8 cellular contexts compared by ENCODE assay signal in the genomic region with DNA sequence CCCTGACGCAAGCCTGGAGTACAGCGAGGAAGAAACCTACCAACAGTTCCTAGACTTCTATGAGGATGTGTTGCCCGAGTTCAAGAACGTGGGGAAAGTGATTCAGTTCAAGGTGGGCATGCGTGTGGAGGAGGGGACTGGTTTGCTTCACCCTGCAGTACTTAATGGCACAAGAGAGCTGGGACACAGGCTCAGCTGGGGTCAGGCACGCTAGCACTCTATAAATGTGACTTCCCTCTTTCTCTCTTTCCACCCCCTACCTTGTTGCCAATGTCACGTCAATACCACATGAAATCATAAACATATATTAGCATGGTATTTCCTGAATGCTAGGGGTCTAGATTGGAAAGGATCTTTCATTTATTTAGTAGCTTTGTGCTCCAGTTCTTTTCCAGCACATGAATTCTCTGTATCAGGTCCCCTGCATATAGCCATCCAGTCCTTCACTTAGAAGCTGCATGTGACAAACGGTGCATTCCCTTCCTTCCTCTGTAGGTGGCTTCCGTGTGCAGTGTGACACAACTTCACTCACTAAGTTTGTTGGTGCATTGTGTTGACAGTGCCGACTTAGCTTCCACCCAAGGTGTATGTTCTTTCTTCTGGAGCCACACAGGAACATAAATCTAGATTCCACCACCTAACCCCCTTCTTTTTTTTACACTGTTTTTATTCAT. TPM values are rescaled to one million over a fixed set of nuclear protein-coding genes. Genes with fewer than 3 reads are reported as not detected.
A peak's percentile ranks its signal among the peaks of the same experiment; 100 is the strongest.
DNase-seq lines count a peak whose midpoint lies in the region; ATAC-seq and TF ChIP-seq lines count a peak whose summit lies in the region.

No MANE protein-coding gene starts in this region.

- TF ChIP-seq CTCF in heart right ventricle (IDR thresholded peaks at IDR 0.05) (peak in 6 of 9 donors; percentile 22 to 43 (median 37)), sigmoid colon (IDR thresholded peaks at IDR 0.05) (no peak)

- peak overlapping the region in 5 of 7 donors; percentile 27 to 74 (median 48) for H3K4me3 Mint-ChIP-seq in CD8-positive, alpha-beta memory T cell
- no peak overlapping the region for H3K4me3 Mint-ChIP-seq in stimulated activated effector memory CD8-positive, alpha-beta T cell treated with anti-CD3 and anti-CD28 coated beads, Interleukin-12 subunit alpha, Interleukin-12 subunit beta, amount 100 ng/mL, for 72 hours

- intact Hi-C loops in heart right ventricle (cut with DNase I), result no loop called here
- intact Hi-C loops in sigmoid colon (cut with DNase I), result no loop called here

- no peaks in the 10 kb centered on the region for H3K9me3 Mint-ChIP-seq in CD8-positive, alpha-beta memory T cell
- no peaks in the 10 kb centered on the region for H3K9me3 Mint-ChIP-seq in stimulated activated effector memory CD8-positive, alpha-beta T cell treated with anti-CD3 and anti-CD28 coated beads, Interleukin-12 subunit alpha, Interleukin-12 subunit beta, amount 100 ng/mL, for 72 hours

- CTCF ChIA-PET in CD8-positive, alpha-beta memory T cell (lab: Charles Lee), result interaction anchor here (1.0 to 1.1 kb wide), 2 partner anchors 20 to 25 kb away, joined by 3 to 7 read pairs; partner anchors contain the start of gene ZRSR2

- no peak overlapping the region for H3K4me3 ChIP-seq in CD8-positive, alpha-beta memory T cell (ENCODE audit: low read length)
- no peak overlapping the region for H3K4me3 ChIP-seq in heart right ventricle
- no peak overlapping the region for H3K4me3 ChIP-seq in sigmoid colon

- ATAC-seq in GM19035 (IDR thresholded peaks at IDR 0.05; ENCODE audit: unreplicated experiment) (peak; percentile 65), HG03520 (IDR thresholded peaks at IDR 0.05; ENCODE audit: unreplicated experiment) (peak; percentile 80), heart right ventricle (peak in 5 of 8 donors; percentile 56 to 78 (median 69))
- ATAC-seq in stimulated activated effector memory CD8-positive, alpha-beta T cell treated with anti-CD3 and anti-CD28 coated beads, Interleukin-12 subunit alpha, Interleukin-12 subunit beta, amount 100 ng/mL, for 72 hours, result peak; percentile 81

- H3K4me1 ChIP-seq in CD8-positive, alpha-beta memory T cell (ENCODE audit: insufficient read depth, low read length), result peaks cover 20% of the 10 kb centered on the region
- peaks cover 0 to 15% (median 0%) of the 10 kb centered on the region in 9 donors for H3K4me1 ChIP-seq in heart right ventricle
- no peaks in the 10 kb centered on the region for H3K4me1 ChIP-seq in sigmoid colon

- WGBS in heart right ventricle, 2 donors, result 61 to 62% methylated on average over 9 to 10 of the region's 10 CpGs
- WGBS in sigmoid colon, 2 donors, result 65 to 74% methylated on average over 10 of the region's 10 CpGs

- no peak for TF ChIP-seq POLR2A in sigmoid colon (IDR thresholded peaks at IDR 0.05)

- H3K36me3 Mint-ChIP-seq in CD8-positive, alpha-beta memory T cell, result peaks cover 21 to 64% (median 24%) of the 10 kb centered on the region in 3 donors
- peaks cover 91% of the 10 kb centered on the region for H3K36me3 Mint-ChIP-seq in stimulated activated effector memory CD8-positive, alpha-beta T cell treated with anti-CD3 and anti-CD28 coated beads, Interleukin-12 subunit alpha, Interleukin-12 subunit beta, amount 100 ng/mL, for 72 hours

- no peak for TF ChIP-seq EP300 in sigmoid colon (IDR thresholded peaks at IDR 0.05)

- DNase-seq in CD8-positive, alpha-beta memory T cell, result no peak
- peak; percentile 31 for DNase-seq in activated CD4-positive, alpha-beta T cell treated with anti-CD3 and anti-CD28 coated beads for 48 hours
- DNase-seq in heart right ventricle (no peak), dedifferentiated amniotic fluid mesenchymal stem cell (ENCODE audit: extremely low spot score) (no peak), sigmoid colon (no peak)
- no peak for DNase-seq in stimulated activated effector memory CD8-positive, alpha-beta T cell treated with anti-CD3 and anti-CD28 coated beads, Interleukin-12 subunit alpha, Interleukin-12 subunit beta, amount 100 ng/mL, for 72 hours (ENCODE audit: low spot score in 2 of 2)

- H3K27me3 ChIP-seq in CD8-positive, alpha-beta memory T cell (ENCODE audit: insufficient read depth, low read length, poor library complexity, severe bottlenecking), result no peaks in the 10 kb centered on the region
- no peaks in the 10 kb centered on the region for H3K27me3 ChIP-seq in heart right ventricle
- H3K27me3 ChIP-seq in sigmoid colon, result no peaks in the 10 kb centered on the region

- peaks cover 13% of the 10 kb centered on the region for H3K36me3 ChIP-seq in CD8-positive, alpha-beta memory T cell (ENCODE audit: insufficient read depth, low read length)
- H3K36me3 ChIP-seq in heart right ventricle (peaks cover 0 to 100% (median 0%) of the 10 kb centered on the region in 9 donors), sigmoid colon (peaks cover 0 to 31% (median 5%) of the 10 kb centered on the region in 4 donors)

- H3K27me3 Mint-ChIP-seq in CD8-positive, alpha-beta memory T cell, result no peaks in the 10 kb centered on the region

- H3K9me3 ChIP-seq in CD8-positive, alpha-beta memory T cell (ENCODE audit: low read length), result no peaks in the 10 kb centered on the region
- no peaks in the 10 kb centered on the region for H3K9me3 ChIP-seq in heart right ventricle
- H3K9me3 ChIP-seq in sigmoid colon, result no peaks in the 10 kb centered on the region

- POLR2A ChIA-PET in CD8-positive, alpha-beta memory T cell (lab: Charles Lee), result interaction anchor here (1.1 kb wide), 1 partner anchor 78 kb away, joined by 4 read pairs; the partner anchor contains the start of gene CA5B

- no peak overlapping the region for H3K27ac ChIP-seq in CD8-positive, alpha-beta memory T cell (ENCODE audit: low read depth, low read length)
- H3K27ac ChIP-seq in heart right ventricle, result peak overlapping the region in 2 of 10 donors; percentile 10 to 59
- no peak overlapping the region for H3K27ac ChIP-seq in sigmoid colon

- peaks cover 33 to 41% (median 37%) of the 10 kb centered on the region in 3 donors for H3K4me1 Mint-ChIP-seq in CD8-positive, alpha-beta memory T cell
- peaks cover 38% of the 10 kb centered on the region for H3K4me1 Mint-ChIP-seq in stimulated activated effector memory CD8-positive, alpha-beta T cell treated with anti-CD3 and anti-CD28 coated beads, Interleukin-12 subunit alpha, Interleukin-12 subunit beta, amount 100 ng/mL, for 72 hours

- H3K27ac Mint-ChIP-seq in CD8-positive, alpha-beta memory T cell, result peak overlapping the region in 6 of 8 donors; percentile 0 to 88 (median 58)
- H3K27ac Mint-ChIP-seq in stimulated activated effector memory CD8-positive, alpha-beta T cell treated with anti-CD3 and anti-CD28 coated beads, Interleukin-12 subunit alpha, Interleukin-12 subunit beta, amount 100 ng/mL, for 72 hours, result no peak overlapping the region

RNA-seq across cellular contexts. Expression of gene ZRSR2, which starts 25.6 kb away (rescaled TPM):
- total RNA-seq in CD8-positive, alpha-beta memory T cell, result 10 to 100 TPM; 12.0 to 12.4 TPM
- polyA plus RNA-seq in CD8-positive, alpha-beta memory T cell, result 36.8 TPM
- 1 to 10 TPM; 6.3 to 9.9 (median 7.4) TPM for total RNA-seq in heart right ventricle
- polyA plus RNA-seq in heart right ventricle, result 10 to 100 TPM in 1 of 2 donors, 1 to 10 TPM in 1; 8.6 to 25.3 TPM
- 10 to 100 TPM in 2 of 4 donors, 1 to 10 TPM in 2; 6.8 to 13.8 (median 11.8) TPM for total RNA-seq in sigmoid colon
- polyA plus RNA-seq in sigmoid colon, result 10 to 100 TPM in 2 of 3 donors, 1 to 10 TPM in 1; 8.6 to 15.6 (median 12.6) TPM

RNA-seq across cellular contexts. Expression of gene AP1S2, which starts 38.7 kb away (rescaled TPM):
- total RNA-seq in CD8-positive, alpha-beta memory T cell, result 10 to 100 TPM; 31.7 to 33.8 TPM
- polyA plus RNA-seq in CD8-positive, alpha-beta memory T cell, result 56.0 TPM
- total RNA-seq in heart right ventricle (100 to 1,000 TPM; 112 to 191 (median 131) TPM), sigmoid colon (100 to 1,000 TPM in 1 of 4 donors, 10 to 100 TPM in 3; 71.6 to 156 (median 93.5) TPM)
- polyA plus RNA-seq in heart right ventricle (10 to 100 TPM; 47.4 to 60.2 TPM), sigmoid colon (10 to 100 TPM; 19.1 to 21.0 (median 20.8) TPM)

Comparison
In these comparisons a context has a peak if more than half of its experiments do, and no peak if none do; other contexts are left out.
1. CTCF ChIP-seq: peak in heart right ventricle (6 of 9); none in sigmoid colon (0 of 4).
2. Peak in every context shown above with its lines, with median percentiles within 50 percentile points of each other: ATAC-seq.